1 cellular context compared by ENCODE assay signal in genomic region chr7:90256011-90256410, GRCh38. TPM values are rescaled to one million over a fixed set of nuclear protein-coding genes. Genes with fewer than 3 reads are reported as not detected.
"Had no signal": no experiment of that assay in that cellular context is flagged by ENCODE, and none has a peak within 500 bp of the region (broad histone marks: within the 10 kb centered on the region; RNA-seq: fewer than 3 reads in every experiment).

No MANE protein-coding gene starts in this region.

RNA-seq across cellular contexts. Expression of gene CFAP69, which starts 11.0 kb away (rescaled TPM):
- total RNA-seq: OCI-LY7 had no signal

RNA-seq across cellular contexts. Expression of gene STEAP2, which starts 44.5 kb away (rescaled TPM):
- total RNA-seq: OCI-LY7 had no signal
